In the genomic region with DNA sequence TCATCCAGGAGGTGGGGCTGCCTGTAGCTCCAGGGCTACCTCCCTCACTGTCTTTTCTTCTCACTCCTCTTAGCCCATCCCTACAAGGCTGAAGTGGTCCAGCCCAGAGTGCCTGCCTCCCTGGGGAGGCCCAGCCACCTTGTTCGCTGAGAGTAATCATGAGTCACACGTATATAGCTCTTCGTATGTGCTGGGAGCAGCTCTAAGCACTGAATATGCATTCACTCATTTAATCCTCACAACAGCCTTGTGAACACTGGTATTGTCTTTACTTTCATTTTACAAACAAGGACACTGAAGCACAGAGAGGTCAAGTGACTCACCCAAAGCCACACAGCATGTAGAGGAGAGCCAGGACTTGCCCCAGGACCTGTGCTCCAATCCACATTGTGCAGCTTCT, we compare ENCODE assay signal across 1 cellular context.
TF ChIP-seq lines count a peak whose summit lies in the region.

No MANE protein-coding gene starts in this region.

TF ChIP-seq in HepG2, 621 proteins besides CTCF, POLR2A, EP300 and RAD21 (continued from another document):
- TF ChIP-seq, protein P1, sequence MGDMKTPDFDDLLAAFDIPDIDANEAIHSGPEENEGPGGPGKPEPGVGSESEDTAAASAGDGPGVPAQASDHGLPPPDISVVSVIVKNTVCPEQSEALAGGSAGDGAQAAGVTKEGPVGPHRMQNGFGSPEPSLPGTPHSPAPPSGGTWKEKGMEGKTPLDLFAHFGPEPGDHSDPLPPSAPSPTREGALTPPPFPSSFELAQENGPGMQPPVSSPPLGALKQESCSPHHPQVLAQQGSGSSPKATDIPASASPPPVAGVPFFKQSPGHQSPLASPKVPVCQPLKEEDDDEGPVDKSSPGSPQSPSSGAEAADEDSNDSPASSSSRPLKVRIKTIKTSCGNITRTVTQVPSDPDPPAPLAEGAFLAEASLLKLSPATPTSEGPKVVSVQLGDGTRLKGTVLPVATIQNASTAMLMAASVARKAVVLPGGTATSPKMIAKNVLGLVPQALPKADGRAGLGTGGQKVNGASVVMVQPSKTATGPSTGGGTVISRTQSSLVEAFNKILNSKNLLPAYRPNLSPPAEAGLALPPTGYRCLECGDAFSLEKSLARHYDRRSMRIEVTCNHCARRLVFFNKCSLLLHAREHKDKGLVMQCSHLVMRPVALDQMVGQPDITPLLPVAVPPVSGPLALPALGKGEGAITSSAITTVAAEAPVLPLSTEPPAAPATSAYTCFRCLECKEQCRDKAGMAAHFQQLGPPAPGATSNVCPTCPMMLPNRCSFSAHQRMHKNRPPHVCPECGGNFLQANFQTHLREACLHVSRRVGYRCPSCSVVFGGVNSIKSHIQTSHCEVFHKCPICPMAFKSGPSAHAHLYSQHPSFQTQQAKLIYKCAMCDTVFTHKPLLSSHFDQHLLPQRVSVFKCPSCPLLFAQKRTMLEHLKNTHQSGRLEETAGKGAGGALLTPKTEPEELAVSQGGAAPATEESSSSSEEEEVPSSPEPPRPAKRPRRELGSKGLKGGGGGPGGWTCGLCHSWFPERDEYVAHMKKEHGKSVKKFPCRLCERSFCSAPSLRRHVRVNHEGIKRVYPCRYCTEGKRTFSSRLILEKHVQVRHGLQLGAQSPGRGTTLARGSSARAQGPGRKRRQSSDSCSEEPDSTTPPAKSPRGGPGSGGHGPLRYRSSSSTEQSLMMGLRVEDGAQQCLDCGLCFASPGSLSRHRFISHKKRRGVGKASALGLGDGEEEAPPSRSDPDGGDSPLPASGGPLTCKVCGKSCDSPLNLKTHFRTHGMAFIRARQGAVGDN (CRISPR knock-in tag; IDR thresholded peaks at IDR 0.05), result no peak
- TF ChIP-seq ZEB1 (IDR thresholded peaks at IDR 0.05; ENCODE audit: insufficient replicate concordance, low read depth), result no peak
- TF ChIP-seq ZFP36 (IDR thresholded peaks at IDR 0.05; ENCODE audit: borderline replicate concordance, low read depth, low read length, partially characterized antibody), result peak; percentile 38
- no peak for TF ChIP-seq ZNF136 (CRISPR knock-in tag; IDR thresholded peaks at IDR 0.05; ENCODE audit: low read depth)
- TF ChIP-seq ZMYM3 (CRISPR knock-in tag; IDR thresholded peaks at IDR 0.05), result 0 out of 2 replicates have a peak, but pooled peaks have one; percentile 22
- TF ChIP-seq, protein P2, sequence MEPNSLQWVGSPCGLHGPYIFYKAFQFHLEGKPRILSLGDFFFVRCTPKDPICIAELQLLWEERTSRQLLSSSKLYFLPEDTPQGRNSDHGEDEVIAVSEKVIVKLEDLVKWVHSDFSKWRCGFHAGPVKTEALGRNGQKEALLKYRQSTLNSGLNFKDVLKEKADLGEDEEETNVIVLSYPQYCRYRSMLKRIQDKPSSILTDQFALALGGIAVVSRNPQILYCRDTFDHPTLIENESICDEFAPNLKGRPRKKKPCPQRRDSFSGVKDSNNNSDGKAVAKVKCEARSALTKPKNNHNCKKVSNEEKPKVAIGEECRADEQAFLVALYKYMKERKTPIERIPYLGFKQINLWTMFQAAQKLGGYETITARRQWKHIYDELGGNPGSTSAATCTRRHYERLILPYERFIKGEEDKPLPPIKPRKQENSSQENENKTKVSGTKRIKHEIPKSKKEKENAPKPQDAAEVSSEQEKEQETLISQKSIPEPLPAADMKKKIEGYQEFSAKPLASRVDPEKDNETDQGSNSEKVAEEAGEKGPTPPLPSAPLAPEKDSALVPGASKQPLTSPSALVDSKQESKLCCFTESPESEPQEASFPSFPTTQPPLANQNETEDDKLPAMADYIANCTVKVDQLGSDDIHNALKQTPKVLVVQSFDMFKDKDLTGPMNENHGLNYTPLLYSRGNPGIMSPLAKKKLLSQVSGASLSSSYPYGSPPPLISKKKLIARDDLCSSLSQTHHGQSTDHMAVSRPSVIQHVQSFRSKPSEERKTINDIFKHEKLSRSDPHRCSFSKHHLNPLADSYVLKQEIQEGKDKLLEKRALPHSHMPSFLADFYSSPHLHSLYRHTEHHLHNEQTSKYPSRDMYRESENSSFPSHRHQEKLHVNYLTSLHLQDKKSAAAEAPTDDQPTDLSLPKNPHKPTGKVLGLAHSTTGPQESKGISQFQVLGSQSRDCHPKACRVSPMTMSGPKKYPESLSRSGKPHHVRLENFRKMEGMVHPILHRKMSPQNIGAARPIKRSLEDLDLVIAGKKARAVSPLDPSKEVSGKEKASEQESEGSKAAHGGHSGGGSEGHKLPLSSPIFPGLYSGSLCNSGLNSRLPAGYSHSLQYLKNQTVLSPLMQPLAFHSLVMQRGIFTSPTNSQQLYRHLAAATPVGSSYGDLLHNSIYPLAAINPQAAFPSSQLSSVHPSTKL (CRISPR knock-in tag; IDR thresholded peaks at IDR 0.05), result no peak
